23 cellular contexts compared by ENCODE assay signal in genomic region chr14:30840086-30840779, GRCh38. TPM values are rescaled to one million over a fixed set of nuclear protein-coding genes. Genes with fewer than 3 reads are reported as not detected.
"Had no signal": no experiment of that assay in that cellular context is flagged by ENCODE, and none has a peak within 500 bp of the region (broad histone marks: within the 10 kb centered on the region; RNA-seq: fewer than 3 reads in every experiment).

No MANE protein-coding gene starts in this region.

- FAIRE-seq: islet of Langerhans, urothelium cell line had no signal

- H3K27me3 ChIP-seq: dorsolateral prefrontal cortex, esophagus muscularis mucosa, gastrocnemius medialis, sigmoid colon, stomach had no signal

- DNase-seq: cortex of kidney; dorsolateral prefrontal cortex; effector CD8-positive, alpha-beta T cell; gastrocnemius medialis; heart right ventricle; hypothalamus; kidney glomerular epithelial cell; mammary epithelial cell; naive thymus-derived CD8-positive, alpha-beta T cell; posterior cingulate gyrus; sigmoid colon; stimulated activated CD4-positive, alpha-beta T cell treated with anti-CD3 and anti-CD28 coated beads, Interleukin-12 subunit alpha, Interleukin-12 subunit beta, amount 100 ng/mL, for 4 hours; stimulated activated naive CD4-positive, alpha-beta T cell; stomach; substantia nigra had no signal

- H3K27ac ChIP-seq: dorsolateral prefrontal cortex, epithelial cell of prostate, esophagus muscularis mucosa, gastrocnemius medialis, heart right ventricle, sigmoid colon, skin epidermis, stomach, thoracic aorta had no signal

- H3K4me3 Mint-ChIP-seq: naive thymus-derived CD8-positive, alpha-beta T cell; type B pancreatic cell had no signal

- H3K4me1 ChIP-seq: esophagus muscularis mucosa, gastrocnemius medialis, heart right ventricle, sigmoid colon, stomach had no signal

- H3K4me3 ChIP-seq: dorsolateral prefrontal cortex, esophagus muscularis mucosa, gastrocnemius medialis, heart right ventricle, sigmoid colon, skin epidermis, stomach, thoracic aorta had no signal

- ATAC-seq: gastrocnemius medialis; heart right ventricle; left lobe of liver; naive thymus-derived CD8-positive, alpha-beta T cell had no signal

- H3K27ac Mint-ChIP-seq: naive thymus-derived CD8-positive, alpha-beta T cell; type B pancreatic cell had no signal

- H3K36me3 Mint-ChIP-seq: type B pancreatic cell had no signal

- H3K9me3 ChIP-seq: esophagus muscularis mucosa, gastrocnemius medialis, heart right ventricle, sigmoid colon, stomach, thoracic aorta had no signal

- H3K36me3 ChIP-seq: esophagus muscularis mucosa, gastrocnemius medialis, heart right ventricle, sigmoid colon, stomach, thoracic aorta had no signal

- H3K4me1 Mint-ChIP-seq: naive thymus-derived CD8-positive, alpha-beta T cell had no signal

RNA-seq across cellular contexts. Expression of gene COCH, which starts 34.1 kb away (rescaled TPM):
- total RNA-seq: mammary epithelial cell had no signal
- polyA plus RNA-seq: mammary epithelial cell had no signal
